Comparison of ENCODE assay signal across 8 cellular contexts in the genomic region with DNA sequence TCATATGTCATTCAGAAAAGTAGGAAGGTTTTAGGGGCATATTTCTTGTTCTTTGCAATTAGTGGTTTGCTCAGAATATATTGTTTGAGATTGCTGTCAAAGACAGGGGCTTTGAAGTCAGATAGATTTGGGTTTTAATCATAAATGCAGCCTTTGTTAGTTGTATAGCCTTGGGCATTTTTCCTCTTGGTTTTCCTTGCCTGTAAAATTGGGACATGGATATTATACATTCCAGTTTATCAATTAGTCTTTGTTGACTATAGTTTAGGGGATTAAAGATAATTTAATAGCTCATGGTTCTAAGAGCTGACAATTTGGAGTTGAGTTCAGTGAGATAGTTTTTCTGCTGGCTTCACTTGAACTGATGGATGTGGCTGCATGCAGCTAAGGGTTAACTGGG.
"Had no signal": no experiment of that assay in that cellular context is flagged by ENCODE, and none has a peak within 500 bp of the region (broad histone marks: within the 10 kb centered on the region; RNA-seq: fewer than 3 reads in every experiment).

No MANE protein-coding gene starts in this region.

- DNase-seq: GM23248, GOT3, H7, HFFc6, IMR-90, KG1 had no signal

- ATAC-seq: HCT116, K562 had no signal
